Comparison of ENCODE assay signal across 2 cellular contexts in the genomic region with DNA sequence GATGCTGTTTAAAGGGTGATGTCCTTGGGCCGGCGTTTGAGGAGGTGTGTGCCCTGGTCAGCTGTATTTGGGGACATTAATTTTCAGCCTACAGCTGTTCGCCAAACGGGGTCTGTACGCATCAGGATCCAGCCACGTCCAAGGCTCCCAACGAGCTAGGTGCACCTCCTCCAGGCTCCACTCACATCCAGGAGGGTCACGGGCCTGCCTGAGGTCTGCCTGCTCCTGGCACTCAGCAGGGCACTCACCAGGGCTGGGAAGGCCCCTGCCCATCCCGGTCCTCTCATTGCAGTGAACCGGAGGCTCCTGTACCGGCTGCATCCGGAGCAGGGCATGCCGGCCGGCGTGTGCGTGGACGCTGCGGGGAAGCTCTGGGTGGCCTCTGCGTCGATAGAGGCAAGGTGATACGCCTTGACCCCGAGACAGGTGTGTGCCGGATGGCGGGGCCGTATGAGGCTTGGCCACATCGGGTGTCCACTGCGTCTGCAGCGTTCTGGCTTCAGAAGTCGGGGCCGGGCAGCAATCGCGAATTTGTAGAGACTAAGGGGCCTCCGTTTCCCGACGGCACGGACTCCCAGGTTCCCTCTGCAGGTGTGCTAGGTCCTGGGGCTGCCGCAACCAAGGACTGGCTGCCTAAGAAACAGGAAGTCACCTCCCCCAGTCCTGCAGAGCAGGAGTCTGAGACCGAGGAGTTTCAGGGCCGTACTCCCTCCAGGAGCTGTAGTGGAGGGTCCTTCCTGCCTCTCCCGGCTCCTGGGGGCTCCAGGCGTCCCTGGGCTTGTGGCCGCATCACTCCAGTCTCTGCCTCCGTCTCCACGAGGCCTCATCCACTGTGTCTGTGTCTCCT.
TF ChIP-seq lines count a peak whose summit lies in the region.

No MANE protein-coding gene starts in this region.

TF ChIP-seq in GM23338, 12 proteins besides CTCF, POLR2A, EP300 and RAD21 (continues in another document):
- TF ChIP-seq ZNF331 (CRISPR knock-in tag; IDR thresholded peaks at IDR 0.05; ENCODE audit: low read depth) = no peak
- TF ChIP-seq NANOG (IDR thresholded peaks at IDR 0.05; ENCODE audit: borderline replicate concordance) = no peak
- TF ChIP-seq, protein P1, sequence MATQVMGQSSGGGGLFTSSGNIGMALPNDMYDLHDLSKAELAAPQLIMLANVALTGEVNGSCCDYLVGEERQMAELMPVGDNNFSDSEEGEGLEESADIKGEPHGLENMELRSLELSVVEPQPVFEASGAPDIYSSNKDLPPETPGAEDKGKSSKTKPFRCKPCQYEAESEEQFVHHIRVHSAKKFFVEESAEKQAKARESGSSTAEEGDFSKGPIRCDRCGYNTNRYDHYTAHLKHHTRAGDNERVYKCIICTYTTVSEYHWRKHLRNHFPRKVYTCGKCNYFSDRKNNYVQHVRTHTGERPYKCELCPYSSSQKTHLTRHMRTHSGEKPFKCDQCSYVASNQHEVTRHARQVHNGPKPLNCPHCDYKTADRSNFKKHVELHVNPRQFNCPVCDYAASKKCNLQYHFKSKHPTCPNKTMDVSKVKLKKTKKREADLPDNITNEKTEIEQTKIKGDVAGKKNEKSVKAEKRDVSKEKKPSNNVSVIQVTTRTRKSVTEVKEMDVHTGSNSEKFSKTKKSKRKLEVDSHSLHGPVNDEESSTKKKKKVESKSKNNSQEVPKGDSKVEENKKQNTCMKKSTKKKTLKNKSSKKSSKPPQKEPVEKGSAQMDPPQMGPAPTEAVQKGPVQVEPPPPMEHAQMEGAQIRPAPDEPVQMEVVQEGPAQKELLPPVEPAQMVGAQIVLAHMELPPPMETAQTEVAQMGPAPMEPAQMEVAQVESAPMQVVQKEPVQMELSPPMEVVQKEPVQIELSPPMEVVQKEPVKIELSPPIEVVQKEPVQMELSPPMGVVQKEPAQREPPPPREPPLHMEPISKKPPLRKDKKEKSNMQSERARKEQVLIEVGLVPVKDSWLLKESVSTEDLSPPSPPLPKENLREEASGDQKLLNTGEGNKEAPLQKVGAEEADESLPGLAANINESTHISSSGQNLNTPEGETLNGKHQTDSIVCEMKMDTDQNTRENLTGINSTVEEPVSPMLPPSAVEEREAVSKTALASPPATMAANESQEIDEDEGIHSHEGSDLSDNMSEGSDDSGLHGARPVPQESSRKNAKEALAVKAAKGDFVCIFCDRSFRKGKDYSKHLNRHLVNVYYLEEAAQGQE (IDR thresholded peaks at IDR 0.05; ENCODE audit: unreplicated experiment) = no peak
- TF ChIP-seq, protein P2, sequence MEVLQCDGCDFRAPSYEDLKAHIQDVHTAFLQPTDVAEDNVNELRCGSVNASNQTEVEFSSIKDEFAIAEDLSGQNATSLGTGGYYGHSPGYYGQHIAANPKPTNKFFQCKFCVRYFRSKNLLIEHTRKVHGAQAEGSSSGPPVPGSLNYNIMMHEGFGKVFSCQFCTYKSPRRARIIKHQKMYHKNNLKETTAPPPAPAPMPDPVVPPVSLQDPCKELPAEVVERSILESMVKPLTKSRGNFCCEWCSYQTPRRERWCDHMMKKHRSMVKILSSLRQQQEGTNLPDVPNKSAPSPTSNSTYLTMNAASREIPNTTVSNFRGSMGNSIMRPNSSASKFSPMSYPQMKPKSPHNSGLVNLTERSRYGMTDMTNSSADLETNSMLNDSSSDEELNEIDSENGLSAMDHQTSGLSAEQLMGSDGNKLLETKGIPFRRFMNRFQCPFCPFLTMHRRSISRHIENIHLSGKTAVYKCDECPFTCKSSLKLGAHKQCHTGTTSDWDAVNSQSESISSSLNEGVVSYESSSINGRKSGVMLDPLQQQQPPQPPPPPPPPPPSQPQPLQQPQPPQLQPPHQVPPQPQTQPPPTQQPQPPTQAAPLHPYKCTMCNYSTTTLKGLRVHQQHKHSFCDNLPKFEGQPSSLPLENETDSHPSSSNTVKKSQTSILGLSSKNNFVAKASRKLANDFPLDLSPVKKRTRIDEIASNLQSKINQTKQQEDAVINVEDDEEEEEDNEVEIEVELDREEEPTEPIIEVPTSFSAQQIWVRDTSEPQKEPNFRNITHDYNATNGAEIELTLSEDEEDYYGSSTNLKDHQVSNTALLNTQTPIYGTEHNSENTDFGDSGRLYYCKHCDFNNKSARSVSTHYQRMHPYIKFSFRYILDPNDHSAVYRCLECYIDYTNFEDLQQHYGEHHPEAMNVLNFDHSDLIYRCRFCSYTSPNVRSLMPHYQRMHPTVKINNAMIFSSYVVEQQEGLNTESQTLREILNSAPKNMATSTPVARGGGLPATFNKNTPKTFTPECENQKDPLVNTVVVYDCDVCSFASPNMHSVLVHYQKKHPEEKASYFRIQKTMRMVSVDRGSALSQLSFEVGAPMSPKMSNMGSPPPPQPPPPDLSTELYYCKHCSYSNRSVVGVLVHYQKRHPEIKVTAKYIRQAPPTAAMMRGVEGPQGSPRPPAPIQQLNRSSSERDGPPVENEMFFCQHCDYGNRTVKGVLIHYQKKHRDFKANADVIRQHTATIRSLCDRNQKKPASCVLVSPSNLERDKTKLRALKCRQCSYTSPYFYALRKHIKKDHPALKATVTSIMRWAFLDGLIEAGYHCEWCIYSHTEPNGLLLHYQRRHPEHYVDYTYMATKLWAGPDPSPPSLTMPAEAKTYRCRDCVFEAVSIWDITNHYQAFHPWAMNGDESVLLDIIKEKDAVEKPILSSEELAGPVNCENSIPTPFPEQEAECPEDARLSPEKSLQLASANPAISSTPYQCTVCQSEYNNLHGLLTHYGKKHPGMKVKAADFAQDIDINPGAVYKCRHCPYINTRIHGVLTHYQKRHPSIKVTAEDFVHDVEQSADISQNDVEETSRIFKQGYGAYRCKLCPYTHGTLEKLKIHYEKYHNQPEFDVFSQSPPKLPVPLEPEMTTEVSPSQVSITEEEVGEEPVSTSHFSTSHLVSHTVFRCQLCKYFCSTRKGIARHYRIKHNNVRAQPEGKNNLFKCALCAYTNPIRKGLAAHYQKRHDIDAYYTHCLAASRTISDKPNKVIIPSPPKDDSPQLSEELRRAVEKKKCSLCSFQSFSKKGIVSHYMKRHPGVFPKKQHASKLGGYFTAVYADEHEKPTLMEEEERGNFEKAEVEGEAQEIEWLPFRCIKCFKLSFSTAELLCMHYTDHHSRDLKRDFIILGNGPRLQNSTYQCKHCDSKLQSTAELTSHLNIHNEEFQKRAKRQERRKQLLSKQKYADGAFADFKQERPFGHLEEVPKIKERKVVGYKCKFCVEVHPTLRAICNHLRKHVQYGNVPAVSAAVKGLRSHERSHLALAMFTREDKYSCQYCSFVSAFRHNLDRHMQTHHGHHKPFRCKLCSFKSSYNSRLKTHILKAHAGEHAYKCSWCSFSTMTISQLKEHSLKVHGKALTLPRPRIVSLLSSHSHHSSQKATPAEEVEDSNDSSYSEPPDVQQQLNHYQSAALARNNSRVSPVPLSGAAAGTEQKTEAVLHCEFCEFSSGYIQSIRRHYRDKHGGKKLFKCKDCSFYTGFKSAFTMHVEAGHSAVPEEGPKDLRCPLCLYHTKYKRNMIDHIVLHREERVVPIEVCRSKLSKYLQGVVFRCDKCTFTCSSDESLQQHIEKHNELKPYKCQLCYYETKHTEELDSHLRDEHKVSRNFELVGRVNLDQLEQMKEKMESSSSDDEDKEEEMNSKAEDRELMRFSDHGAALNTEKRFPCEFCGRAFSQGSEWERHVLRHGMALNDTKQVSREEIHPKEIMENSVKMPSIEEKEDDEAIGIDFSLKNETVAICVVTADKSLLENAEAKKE (CRISPR knock-in tag; IDR thresholded peaks at IDR 0.05) = no peak
- TF ChIP-seq EZH2phosphoT487 (IDR thresholded peaks at IDR 0.05; ENCODE audit: unreplicated experiment) = no peak
- TF ChIP-seq, protein P3, sequence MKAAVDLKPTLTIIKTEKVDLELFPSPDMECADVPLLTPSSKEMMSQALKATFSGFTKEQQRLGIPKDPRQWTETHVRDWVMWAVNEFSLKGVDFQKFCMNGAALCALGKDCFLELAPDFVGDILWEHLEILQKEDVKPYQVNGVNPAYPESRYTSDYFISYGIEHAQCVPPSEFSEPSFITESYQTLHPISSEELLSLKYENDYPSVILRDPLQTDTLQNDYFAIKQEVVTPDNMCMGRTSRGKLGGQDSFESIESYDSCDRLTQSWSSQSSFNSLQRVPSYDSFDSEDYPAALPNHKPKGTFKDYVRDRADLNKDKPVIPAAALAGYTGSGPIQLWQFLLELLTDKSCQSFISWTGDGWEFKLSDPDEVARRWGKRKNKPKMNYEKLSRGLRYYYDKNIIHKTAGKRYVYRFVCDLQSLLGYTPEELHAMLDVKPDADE (IDR thresholded peaks at IDR 0.05) = no peak
- TF ChIP-seq CREB1 (CRISPR knock-in tag; IDR thresholded peaks at IDR 0.05; ENCODE audit: low read depth) = no peak

TF ChIP-seq in K562, 482 proteins besides CTCF, POLR2A, EP300 and RAD21:
- TF ChIP-seq, protein P4, sequence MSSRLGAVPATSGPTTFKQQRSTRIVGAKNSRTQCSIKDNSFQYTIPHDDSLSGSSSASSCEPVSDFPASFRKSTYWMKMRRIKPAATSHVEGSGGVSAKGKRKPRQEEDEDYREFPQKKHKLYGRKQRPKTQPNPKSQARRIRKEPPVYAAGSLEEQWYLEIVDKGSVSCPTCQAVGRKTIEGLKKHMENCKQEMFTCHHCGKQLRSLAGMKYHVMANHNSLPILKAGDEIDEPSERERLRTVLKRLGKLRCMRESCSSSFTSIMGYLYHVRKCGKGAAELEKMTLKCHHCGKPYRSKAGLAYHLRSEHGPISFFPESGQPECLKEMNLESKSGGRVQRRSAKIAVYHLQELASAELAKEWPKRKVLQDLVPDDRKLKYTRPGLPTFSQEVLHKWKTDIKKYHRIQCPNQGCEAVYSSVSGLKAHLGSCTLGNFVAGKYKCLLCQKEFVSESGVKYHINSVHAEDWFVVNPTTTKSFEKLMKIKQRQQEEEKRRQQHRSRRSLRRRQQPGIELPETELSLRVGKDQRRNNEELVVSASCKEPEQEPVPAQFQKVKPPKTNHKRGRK (tag; IDR thresholded peaks at IDR 0.05) = no peak
- TF ChIP-seq SPI1 (IDR thresholded peaks at IDR 0.05; ENCODE audit: borderline replicate concordance, low read depth, low read length) = peak; percentile 58
- no peak for TF ChIP-seq DMBX1 (CRISPR knock-in tag; IDR thresholded peaks at IDR 0.05; ENCODE audit: borderline replicate concordance)
